ENCODE assay signal across 23 cellular contexts in the genomic region with DNA sequence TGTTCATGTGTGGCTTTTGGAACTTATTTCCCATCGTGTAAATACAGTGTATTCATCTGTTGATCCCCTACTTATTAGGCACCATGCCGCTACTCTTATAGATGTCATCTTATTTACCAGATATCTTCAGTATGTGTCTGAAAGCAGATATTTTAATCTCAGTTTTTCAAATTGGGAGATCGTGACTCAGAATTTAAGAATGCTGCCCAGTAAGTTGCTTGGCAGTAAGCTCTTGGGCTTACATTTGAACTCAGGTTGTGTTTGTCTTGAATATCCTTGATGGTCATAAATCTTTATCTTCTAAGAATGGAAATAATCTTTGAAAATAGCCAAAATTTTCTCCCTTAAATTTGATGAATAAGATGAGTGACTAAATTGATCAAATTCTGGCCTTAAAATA. TPM values are rescaled to one million over a fixed set of nuclear protein-coding genes. Genes with fewer than 3 reads are reported as not detected.
DNase-seq lines count a peak whose midpoint lies in the region; ATAC-seq and TF ChIP-seq lines count a peak whose summit lies in the region.
"Had no signal": no experiment of that assay in that cellular context is flagged by ENCODE, and none has a peak within 500 bp of the region (broad histone marks: within the 10 kb centered on the region; RNA-seq: fewer than 3 reads in every experiment).

No MANE protein-coding gene starts in this region.

- no peaks in the 10 kb centered on the region for H3K27me3 Mint-ChIP-seq in CD8-positive, alpha-beta T cell (ENCODE audit: low read depth)

- ATAC-seq in PC-3 (peak; percentile 70), psoas muscle (peak in 3 of 4 donors; percentile 50 to 68 (median 59)), left ventricle myocardium superior (no peak), GM21737 (IDR thresholded peaks at IDR 0.05; ENCODE audit: unreplicated experiment) (no peak), HG02885 (IDR thresholded peaks at IDR 0.05; ENCODE audit: poor library complexity, unreplicated experiment) (no peak)
- no peak for ATAC-seq in CD8-positive, alpha-beta T cell
- ATAC-seq: body of pancreas, left cardiac atrium, mucosa of descending colon, right lobe of liver had no signal

- no peaks in the 10 kb centered on the region for H3K9me3 Mint-ChIP-seq in CD8-positive, alpha-beta T cell
- H3K9me3 Mint-ChIP-seq: T-helper 1 cell treated with Interleukin-12 subunit alpha and Interleukin-12 subunit beta and Interleukin-4 antibody, amounts not matched to agents 30 μg/mL and 1 μg/mL, for 36 hours had no signal

- H3K27ac ChIP-seq in PC-3 (ENCODE audit: low read length) (no peak overlapping the region), psoas muscle (peak overlapping the region; percentile 24)
- no peak overlapping the region for H3K27ac ChIP-seq in CD8-positive, alpha-beta T cell (ENCODE audit: low read depth, low read length)
- H3K27ac ChIP-seq: body of pancreas, esophagus squamous epithelium, neutrophil, right lobe of liver had no signal

- DNase-seq in GM06990 (ENCODE audit: extremely low read depth, insufficient read length): no peak
- peak; percentile 82 for DNase-seq in PC-3
- peak; percentile 24 to 25 for DNase-seq in cardiac fibroblast (ENCODE audit: low read depth in 2 of 2)
- no peak for DNase-seq in psoas muscle
- no peak for DNase-seq in left ventricle myocardium superior
- DNase-seq in CD8-positive, alpha-beta T cell: no peak
- DNase-seq: activated effector memory CD4-positive, alpha-beta T cell treated with anti-CD3 and anti-CD28 coated beads, Interleukin-2, amount 50 U/mL, for 16 hours; AML-193; body of pancreas; dermis blood vessel endothelial cell; esophagus squamous epithelium; GDM1; hypothalamus; left cardiac atrium; mucosa of descending colon; NCI-H2107; NCI-H748 treated with DMSO at 0.1 percent for 48 hours; right lobe of liver; substantia nigra had no signal

- no peaks in the 10 kb centered on the region for H3K36me3 Mint-ChIP-seq in CD8-positive, alpha-beta T cell

- H3K4me3 ChIP-seq in GM06990 (replicated peaks; ENCODE audit: low read depth, low read length) (peak overlapping the region; percentile 7; the same call in 1 of the 2 replicates), PC-3 (ENCODE audit: low read length) (no peak overlapping the region), cardiac fibroblast (replicated peaks in 1 of 2; ENCODE audit: low read depth in 2 of 2, low read length in 2 of 2) (no peak overlapping the region), psoas muscle (no peak overlapping the region)
- H3K4me3 ChIP-seq in CD8-positive, alpha-beta T cell (ENCODE audit: low read depth, low read length): no peak overlapping the region
- H3K4me3 ChIP-seq: body of pancreas, esophagus squamous epithelium, mucosa of descending colon, right lobe of liver had no signal

- intact Hi-C loops in PC-3 (cut with micrococcal nuclease): no loop called here
- intact Hi-C loops in psoas muscle (cut with DNase I): no loop called here
- intact Hi-C loops in left ventricle myocardium superior (cut with micrococcal nuclease): no loop called here
- intact Hi-C loops in CD8-positive, alpha-beta T cell (cut with DNase I, micrococcal nuclease): no loop called here

- no peaks in the 10 kb centered on the region for H3F3A ChIP-seq in PC-3 (ENCODE audit: low read length, unreplicated experiment)

- H3K4me1 ChIP-seq in PC-3 (ENCODE audit: insufficient read depth, low read length) (peaks cover 16% of the 10 kb centered on the region), psoas muscle (peaks cover 11% of the 10 kb centered on the region)
- no peaks in the 10 kb centered on the region for H3K4me1 ChIP-seq in CD8-positive, alpha-beta T cell (ENCODE audit: insufficient read depth, low read length)
- H3K4me1 ChIP-seq: body of pancreas, right lobe of liver had no signal

- no peaks in the 10 kb centered on the region for H3K4me1 Mint-ChIP-seq in CD8-positive, alpha-beta T cell (ENCODE audit: low read depth)

- no peaks in the 10 kb centered on the region for H3K9me2 ChIP-seq in PC-3 (replicated peaks; ENCODE audit: low read length)

- H3K9me3 ChIP-seq in PC-3 (ENCODE audit: low read length) (no peaks in the 10 kb centered on the region), psoas muscle (no peaks in the 10 kb centered on the region)
- no peaks in the 10 kb centered on the region for H3K9me3 ChIP-seq in CD8-positive, alpha-beta T cell (ENCODE audit: low read length)
- H3K9me3 ChIP-seq: body of pancreas, esophagus squamous epithelium, mucosa of descending colon, neutrophil, right lobe of liver had no signal

- no peaks in the 10 kb centered on the region for H4K20me1 ChIP-seq in PC-3 (ENCODE audit: low read length)

- TF ChIP-seq CTCF in GM06990 (IDR thresholded peaks at IDR 0.05; ENCODE audit: insufficient read depth, low read length, poor library complexity, severe bottlenecking) (no peak), PC-3 (conservative IDR thresholded peaks at IDR 0.05; ENCODE audit: low read depth, low read length) (no peak), cardiac fibroblast (IDR thresholded peaks at IDR 0.05; ENCODE audit: low read depth, low read length) (no peak), psoas muscle (IDR thresholded peaks at IDR 0.05) (no peak)
- no peak for TF ChIP-seq CTCF in CD8-positive, alpha-beta T cell (IDR thresholded peaks at IDR 0.05)

- peak overlapping the region; percentile 40 for H3K4me2 ChIP-seq in PC-3 (ENCODE audit: low read length)

- H3K36me3 ChIP-seq in GM06990 (ENCODE audit: control insufficient read depth, insufficient read depth, low read length) (no peaks in the 10 kb centered on the region), PC-3 (ENCODE audit: low read depth, low read length) (no peaks in the 10 kb centered on the region), psoas muscle (ENCODE audit: insufficient read depth in 1 of 2, low read depth in 1 of 2) (no peaks in the 10 kb centered on the region)
- H3K36me3 ChIP-seq in CD8-positive, alpha-beta T cell (ENCODE audit: insufficient read depth, low read length): no peaks in the 10 kb centered on the region
- H3K36me3 ChIP-seq: esophagus squamous epithelium, neutrophil, right lobe of liver had no signal

- 27 to 52% (median 52%) methylated on average over 3 of the region's 3 CpGs for WGBS in psoas muscle, 3 donors

- no peaks in the 10 kb centered on the region for H3K79me2 ChIP-seq in PC-3 (ENCODE audit: low read length)

- H3K9ac ChIP-seq in PC-3 (ENCODE audit: low read length): no peak overlapping the region

- BruUV-seq in PC-3 (replicated peaks; lab: Mats Ljungman, UMichigan): no TSS peak

- H3K4me3 Mint-ChIP-seq in CD8-positive, alpha-beta T cell: no peak overlapping the region
- H3K4me3 Mint-ChIP-seq: T-helper 1 cell treated with Interleukin-12 subunit alpha and Interleukin-12 subunit beta and Interleukin-4 antibody, amounts not matched to agents 30 μg/mL and 1 μg/mL, for 36 hours had no signal

- CTCF ChIA-PET in PC-3 (lab: Charles Lee): no interaction called here
- CTCF ChIA-PET in CD8-positive, alpha-beta T cell (lab: Charles Lee): no interaction called here

- no peak overlapping the region for H2AFZ ChIP-seq in PC-3 (ENCODE audit: low read length)

- POLR2A ChIA-PET in PC-3 (lab: Charles Lee; ENCODE audit: unreplicated experiment): no interaction called here
- POLR2A ChIA-PET in CD8-positive, alpha-beta T cell (lab: Charles Lee): no interaction called here

- no peak overlapping the region for H3K27ac Mint-ChIP-seq in CD8-positive, alpha-beta T cell
- H3K27ac Mint-ChIP-seq: T-helper 1 cell treated with Interleukin-12 subunit alpha and Interleukin-12 subunit beta and Interleukin-4 antibody, amounts not matched to agents 30 μg/mL and 1 μg/mL, for 36 hours had no signal

- H3K27me3 ChIP-seq in GM06990 (replicated peaks; ENCODE audit: control insufficient read depth, insufficient read depth, low read length) (no peaks in the 10 kb centered on the region), PC-3 (ENCODE audit: low read length) (no peaks in the 10 kb centered on the region), psoas muscle (ENCODE audit: insufficient read depth in 3 of 3, low read length in 2 of 3) (no peaks in the 10 kb centered on the region)
- no peaks in the 10 kb centered on the region for H3K27me3 ChIP-seq in CD8-positive, alpha-beta T cell (ENCODE audit: insufficient read depth, low read length)
- H3K27me3 ChIP-seq: body of pancreas, esophagus squamous epithelium, neutrophil, right lobe of liver had no signal

RNA-seq across cellular contexts. Expression of gene RPA4, which starts 45.9 kb away (rescaled TPM):
- total RNA-seq in PC-3 (2014; rRNA removed) (1.4 and 3.0 TPM in 2 replicates), psoas muscle (under 1 TPM in 2 of 4 donors, not detected in 2; 0.17 to 0.37 TPM), left ventricle myocardium superior (0.22 TPM)
- polyA plus RNA-seq in psoas muscle: under 1 TPM; 0.20 to 0.47 (median 0.27) TPM
- total RNA-seq in CD8-positive, alpha-beta T cell: not detected

Comparison
In these comparisons a context has a peak if more than half of its experiments do, and no peak if none do; other contexts are left out.
1. DNase-seq: peak in PC-3 (single experiment) and cardiac fibroblast (2 of 2); none in GM06990 (single experiment), psoas muscle (0 of 2), left ventricle myocardium superior (single experiment) and CD8-positive, alpha-beta T cell (0 of 7).
2. ATAC-seq: peak in PC-3 (single experiment) and psoas muscle (3 of 4); none in left ventricle myocardium superior (single experiment), CD8-positive, alpha-beta T cell (single experiment), GM21737 (single experiment) and HG02885 (single experiment).